Comparison of ENCODE assay signal across 9 cellular contexts in the genomic region with DNA sequence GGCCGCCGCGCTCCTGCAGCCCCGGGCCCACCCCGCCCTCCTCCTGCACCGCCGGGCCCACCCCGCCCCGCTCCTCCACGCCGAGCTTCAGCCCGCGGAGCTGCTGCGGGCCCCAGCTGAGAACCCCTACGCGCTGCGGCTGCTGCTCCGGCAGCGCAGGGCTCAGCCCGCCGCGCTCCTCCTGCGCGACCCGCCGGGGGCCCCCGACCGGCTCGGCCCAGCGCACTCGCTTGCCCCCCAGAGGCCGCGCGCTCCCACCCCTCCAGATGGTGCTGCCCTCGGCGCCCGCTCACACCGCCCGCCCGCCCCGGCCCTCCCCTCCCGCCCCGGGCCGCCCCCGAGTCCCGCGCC. TPM values are rescaled to one million over a fixed set of nuclear protein-coding genes. Genes with fewer than 3 reads are reported as not detected.
DNase-seq lines count a peak whose midpoint lies in the region; ATAC-seq, FAIRE-seq and TF ChIP-seq lines count a peak whose summit lies in the region.
"Had no signal": no experiment of that assay in that cellular context is flagged by ENCODE, and none has a peak within 500 bp of the region (broad histone marks: within the 10 kb centered on the region; RNA-seq: fewer than 3 reads in every experiment).

No MANE protein-coding gene starts in this region.

- intact Hi-C loops in gastrocnemius medialis (cut with DNase I; ENCODE audit: low total_unique reads) = loop anchor here (2.0 to 5.0 kb wide), 2 partner anchors 14 to 1212 kb away; no protein-coding TSS in a partner anchor

- H3K27ac ChIP-seq in gastrocnemius medialis = peak overlapping the region; percentile 95 to 99 (median 98)

- H3K9me3 ChIP-seq in NT2/D1 (ENCODE audit: insufficient read depth, low read length) = no peaks in the 10 kb centered on the region
- no peaks in the 10 kb centered on the region for H3K9me3 ChIP-seq in gastrocnemius medialis

- ATAC-seq in gastrocnemius medialis (peak in 1 of 2 donors; percentile 5), left lobe of liver (no peak)

- H3K9ac ChIP-seq in NT2/D1 (ENCODE audit: insufficient read length, low read depth) = peak overlapping the region; percentile 92

- no peak for TF ChIP-seq CTCF in HFF-Myc (IDR thresholded peaks at IDR 0.05; ENCODE audit: low read depth, low read length, missing control alignments)
- no peak for TF ChIP-seq CTCF in epithelial cell of esophagus (IDR thresholded peaks at IDR 0.05; ENCODE audit: insufficient read depth, low read depth, low read length, missing control alignments)
- TF ChIP-seq CTCF in gastrocnemius medialis (IDR thresholded peaks at IDR 0.05 in 4 of 5, conservative IDR thresholded peaks at IDR 0.05 in 1 of 5) = no peak

- FAIRE-seq in RCC 7860 (lab: Jason Lieb, UNC) = no peak
- FAIRE-seq: A204.1 had no signal

- peaks cover 11% of the 10 kb centered on the region for H3K36me3 ChIP-seq in NT2/D1 (ENCODE audit: insufficient read depth, insufficient read length, low read length)
- no peaks in the 10 kb centered on the region for H3K36me3 ChIP-seq in gastrocnemius medialis

- DNase-seq in DMS53 (lab: John Stamatoyannopoulos, UW) (peak; percentile 73), DMS53 treated with DMSO at 0.1 percent for 48 hours (lab: John Stamatoyannopoulos, UW; ENCODE audit: unreplicated experiment) (no peak), HFF-Myc (ENCODE audit: extremely low read depth, low read depth) (no peak), NT2/D1 (ENCODE audit: low read depth, low spot score) (no peak), epithelial cell of esophagus (ENCODE audit: low read depth) (no peak), gastrocnemius medialis (no peak), RCC 7860 (ENCODE audit: low spot score) (no peak), left lobe of liver (ENCODE audit: low spot score) (no peak)

- H3K4me1 ChIP-seq in NT2/D1 (ENCODE audit: insufficient read depth, insufficient read length) (peaks cover 21% of the 10 kb centered on the region), gastrocnemius medialis (peaks cover 33 to 47% of the 10 kb centered on the region in 2 donors)

- TF ChIP-seq POLR2A in gastrocnemius medialis (IDR thresholded peaks at IDR 0.05) = no peak

- H3K27me3 ChIP-seq in NT2/D1 (ENCODE audit: insufficient read depth, insufficient read length) = peaks cover 3% of the 10 kb centered on the region
- no peaks in the 10 kb centered on the region for H3K27me3 ChIP-seq in gastrocnemius medialis

- in situ Hi-C loops in gastrocnemius medialis (cut with MboI; ENCODE audit: low sequenced_read_pairs in 4 of 4) = no loop called here

- peak overlapping the region; percentile 51 for H3K4me3 ChIP-seq in HFF-Myc (replicated peaks; ENCODE audit: low read depth, low read length)
- H3K4me3 ChIP-seq in NT2/D1 (ENCODE audit: insufficient read length, low read depth) = peak overlapping the region; percentile 83
- peak overlapping the region; percentile 56 for H3K4me3 ChIP-seq in epithelial cell of esophagus (ENCODE audit: low read length)
- peak overlapping the region; percentile 70 to 78 (median 74) for H3K4me3 ChIP-seq in gastrocnemius medialis

RNA-seq across cellular contexts. Expression of gene TNK2, which starts 0.9 kb away (rescaled TPM):
- total RNA-seq in gastrocnemius medialis (10 to 100 TPM; 40.5 to 54.0 (median 49.3) TPM), left lobe of liver (55.2 TPM)
